16 cellular contexts compared by ENCODE assay signal in the genomic region with DNA sequence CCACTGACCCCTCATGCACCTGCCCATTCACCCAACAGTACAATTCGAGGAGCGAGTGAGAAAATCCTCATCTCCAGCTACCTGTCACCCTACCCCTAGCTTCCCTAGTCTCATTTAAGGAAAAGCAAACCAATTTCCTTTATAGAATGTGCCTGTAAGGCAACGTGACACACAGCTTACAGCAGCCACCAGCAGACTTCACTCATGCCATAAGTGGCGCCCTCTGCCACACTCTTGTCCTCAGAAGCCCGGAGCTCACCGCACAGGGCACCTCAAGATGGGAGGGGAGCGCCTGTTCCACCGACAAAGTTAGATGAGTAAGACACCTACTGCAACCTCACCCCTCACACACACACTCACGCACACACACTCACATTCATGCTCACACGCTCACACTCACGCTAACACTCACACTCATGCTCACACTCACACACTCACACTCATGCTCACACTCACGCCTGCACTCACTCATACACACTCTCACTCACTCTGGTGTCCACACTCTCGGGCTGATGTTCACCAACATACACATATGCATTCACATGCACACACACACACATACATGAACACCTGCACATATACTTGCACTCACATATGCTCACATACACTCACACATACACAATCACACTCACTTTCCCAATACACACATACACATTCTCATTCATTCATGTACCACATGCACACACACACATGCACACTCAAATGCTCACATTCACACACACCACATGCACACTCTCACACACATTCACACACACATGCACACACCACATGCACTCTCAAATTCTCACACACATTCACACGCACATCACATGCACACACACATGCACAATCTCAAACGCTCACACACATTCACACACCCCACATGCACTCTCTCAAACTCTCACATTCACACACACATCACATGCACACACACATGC.
"Had no signal": no experiment of that assay in that cellular context is flagged by ENCODE, and none has a peak within 500 bp of the region (broad histone marks: within the 10 kb centered on the region; RNA-seq: fewer than 3 reads in every experiment).

No MANE protein-coding gene starts in this region.

- H3K36me3 ChIP-seq: cardiac muscle cell, gastroesophageal sphincter, heart right ventricle, stomach, upper lobe of left lung had no signal

- FAIRE-seq: astrocyte, islet of Langerhans had no signal

- H3K9me3 ChIP-seq: gastroesophageal sphincter, heart right ventricle, stomach, testis, upper lobe of left lung had no signal

- H3K4me1 ChIP-seq: testis had no signal

- H3K4me3 ChIP-seq: cardiac muscle cell, dorsolateral prefrontal cortex, gastroesophageal sphincter, heart right ventricle, stomach, testis, upper lobe of left lung had no signal

- ATAC-seq: activated CD4-positive, CD25-positive, alpha-beta regulatory T cell treated with anti-CD3 and anti-CD28 coated beads, Interleukin-2, amount 50 U/mL, for 24 hours; activated T-helper 17 cell treated with anti-CD3 and anti-CD28 coated beads, Interleukin-2, amount 50 U/mL, for 72 hours; gastroesophageal sphincter; heart right ventricle; left lobe of liver; naive thymus-derived CD8-positive, alpha-beta T cell had no signal

- DNase-seq: activated CD4-positive, alpha-beta T cell treated with anti-CD3 and anti-CD28 coated beads, Interleukin-2, amount 50 U/mL, for 4 hours; activated naive CD4-positive, alpha-beta T cell treated with Interleukin-2 at 50 U/mL for 16 hours; dorsolateral prefrontal cortex; heart right ventricle; naive thymus-derived CD8-positive, alpha-beta T cell; stimulated activated CD4-positive, alpha-beta T cell treated with anti-CD3 and anti-CD28 coated beads, Interleukin-1b, Interleukin-23, amount 100 ng/mL, for 48 hours; stomach; testis; upper lobe of left lung had no signal

- H3K27ac ChIP-seq: cardiac muscle cell, dorsolateral prefrontal cortex, gastroesophageal sphincter, stomach, testis had no signal

- H3K27me3 ChIP-seq: cardiac muscle cell, dorsolateral prefrontal cortex, gastroesophageal sphincter, heart right ventricle, stomach, testis, upper lobe of left lung had no signal
